Comparison of ENCODE assay signal across 20 cellular contexts in genomic region chr12:64995831-64996230, GRCh38.
DNase-seq lines count a peak whose midpoint lies in the region; ATAC-seq and TF ChIP-seq lines count a peak whose summit lies in the region.
"Had no signal": no experiment of that assay in that cellular context is flagged by ENCODE, and none has a peak within 500 bp of the region (broad histone marks: within the 10 kb centered on the region; RNA-seq: fewer than 3 reads in every experiment).

No MANE protein-coding gene starts in this region.

- H3K27me3 ChIP-seq in GM23248 (replicated peaks; ENCODE audit: insufficient read depth) (no peaks in the 10 kb centered on the region; the same call in 1 of the 2 replicates), RWPE2 (ENCODE audit: insufficient read depth, poor library complexity, severe bottlenecking) (no peaks in the 10 kb centered on the region)
- H3K27me3 ChIP-seq: MG63, SJCRH30 had no signal

- in situ Hi-C loops in GM23248 (cut with MboI): no loop called here

- ATAC-seq in RWPE2 (ENCODE audit: low read depth): peak; percentile 77
- no peak for ATAC-seq in HG02588 (IDR thresholded peaks at IDR 0.05; ENCODE audit: unreplicated experiment)
- no peak for ATAC-seq in GM19452 (IDR thresholded peaks at IDR 0.05; ENCODE audit: unreplicated experiment)
- ATAC-seq: GM23338, HCT116 had no signal

- H3K4me2 ChIP-seq in GM23248 (ENCODE audit: unreplicated experiment): no peak overlapping the region
- H3K4me2 ChIP-seq: GM23338, PC-9 had no signal

- no peak overlapping the region for H3K27ac ChIP-seq in GM23248
- H3K27ac ChIP-seq in RWPE2 (ENCODE audit: poor library complexity, severe bottlenecking): peak overlapping the region; percentile 51
- peak overlapping the region; percentile 33 for H3K27ac ChIP-seq in epithelial cell of prostate
- H3K27ac ChIP-seq: PC-9, SJCRH30 had no signal

- WGBS in GM23248 (ENCODE audit: low coverage in 1 of 2, low lambda C conversion rate in 2 of 2, missing lambda C conversion rate in 2 of 2), 2 experiments: 4 to 5% methylated on average over 1 of the region's 1 CpG

- no peak overlapping the region for H3K4me3 ChIP-seq in GM23248
- H3K4me3 ChIP-seq in RWPE2 (ENCODE audit: severe bottlenecking): no peak overlapping the region
- H3K4me3 ChIP-seq: GM23338, MG63, PC-9, SJCRH30 had no signal

- DNase-seq in GM23248 (peak; percentile 1), RWPE2 (ENCODE audit: low spot score) (no peak), epithelial cell of prostate (ENCODE audit: low read depth, low spot score) (no peak), kidney glomerular epithelial cell (lab: John Stamatoyannopoulos, UW) (peak; percentile 23), NCI-H748 (lab: John Stamatoyannopoulos, UW; ENCODE audit: unreplicated experiment) (no peak), HUDEP-2 (lab: John Stamatoyannopoulos, UW; ENCODE audit: unreplicated experiment in 76 of 76) (no peak)
- DNase-seq: 8988T, IMR-90, MG63, NCI-H1048, NCI-H1436, NCI-H1930, NCI-H226, NCI-H524, SJCRH30 had no signal

- H3K9me2 ChIP-seq in GM23248 (ENCODE audit: insufficient read depth): no peaks in the 10 kb centered on the region

- H4K20me1 ChIP-seq in GM23248 (ENCODE audit: insufficient read depth): no peaks in the 10 kb centered on the region

- TF ChIP-seq CTCF in RWPE2 (IDR thresholded peaks at IDR 0.05; ENCODE audit: poor library complexity, severe bottlenecking): no peak

- H3K36me3 ChIP-seq in GM23248 (ENCODE audit: low read depth) (no peaks in the 10 kb centered on the region), RWPE2 (ENCODE audit: low read depth) (no peaks in the 10 kb centered on the region)
- H3K36me3 ChIP-seq: MG63, SJCRH30 had no signal

- H3K9ac ChIP-seq in GM23248: no peak overlapping the region

- no peaks in the 10 kb centered on the region for H3F3A ChIP-seq in GM23248 (ENCODE audit: insufficient read depth)

- no peaks in the 10 kb centered on the region for H3K79me2 ChIP-seq in GM23248 (ENCODE audit: insufficient read depth)

- no peak overlapping the region for H2AFZ ChIP-seq in GM23248
- H2AFZ ChIP-seq: GM23338, PC-9 had no signal

- H3K4me1 ChIP-seq in GM23248 (ENCODE audit: insufficient read depth) (no peaks in the 10 kb centered on the region), RWPE2 (ENCODE audit: insufficient read depth, poor library complexity, severe bottlenecking) (peaks cover 29% of the 10 kb centered on the region)

- H3K9me3 ChIP-seq in GM23248 (ENCODE audit: low read depth) (no peaks in the 10 kb centered on the region), RWPE2 (ENCODE audit: severe bottlenecking) (no peaks in the 10 kb centered on the region)
- H3K9me3 ChIP-seq: SJCRH30 had no signal

Comparison
In these comparisons a context has a peak if more than half of its experiments do, and no peak if none do; other contexts are left out.
1. DNase-seq: peak in GM23248 (single experiment) and kidney glomerular epithelial cell (single experiment); none in RWPE2 (single experiment), epithelial cell of prostate (single experiment), NCI-H748 (single experiment) and HUDEP-2 (0 of 76).